ENCODE assay signal across 8 cellular contexts in the genomic region with DNA sequence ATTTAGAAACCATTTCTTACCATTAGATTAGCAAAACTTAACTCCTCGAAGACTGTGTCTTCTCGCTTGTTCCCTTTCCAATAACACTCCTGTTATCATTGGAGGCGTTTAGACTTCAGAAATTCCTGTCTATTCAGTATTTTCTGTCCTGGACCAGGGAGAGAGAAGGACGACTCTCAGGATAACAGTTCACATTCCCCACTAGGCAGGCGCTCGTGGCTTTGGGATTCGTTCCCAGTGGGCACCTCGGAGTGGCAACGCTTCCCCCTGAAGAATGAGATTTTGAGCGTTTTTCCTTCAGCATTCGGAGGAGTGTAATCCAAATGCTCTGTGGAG. TPM values are rescaled to one million over a fixed set of nuclear protein-coding genes. Genes with fewer than 3 reads are reported as not detected.
DNase-seq lines count a peak whose midpoint lies in the region; ATAC-seq and TF ChIP-seq lines count a peak whose summit lies in the region.

No MANE protein-coding gene starts in this region.

- H3K4me3 Mint-ChIP-seq in HFFc6, result peak overlapping the region; percentile 98
- H3K4me3 Mint-ChIP-seq in activated naive CD8-positive, alpha-beta T cell treated with anti-CD3 and anti-CD28 coated beads, Interleukin-2, amount 50 U/mL, for 24 hours, result peak overlapping the region; percentile 100

- no peaks in the 10 kb centered on the region for H3K27me3 Mint-ChIP-seq in HFFc6 (ENCODE audit: insufficient read depth)
- H3K27me3 Mint-ChIP-seq in activated naive CD8-positive, alpha-beta T cell treated with anti-CD3 and anti-CD28 coated beads, Interleukin-2, amount 50 U/mL, for 24 hours, result no peaks in the 10 kb centered on the region

- intact Hi-C loops in lower leg skin (cut with DNase I; ENCODE audit: low total_unique reads), result no loop called here
- intact Hi-C loops in uterus (cut with DNase I; ENCODE audit: low total_unique reads), result no loop called here

- no peak for TF ChIP-seq CTCF in C4-2B (conservative IDR thresholded peaks at IDR 0.05)
- TF ChIP-seq CTCF in HFFc6 (IDR thresholded peaks at IDR 0.05), result no peak
- no peak for TF ChIP-seq CTCF in lower leg skin (IDR thresholded peaks at IDR 0.05)
- TF ChIP-seq CTCF in uterus (IDR thresholded peaks at IDR 0.05), result no peak

- H3K4me3 ChIP-seq in lower leg skin (ENCODE audit: low read depth, poor library complexity, severe bottlenecking) (peak overlapping the region; percentile 50), uterus (peak overlapping the region; percentile 67 to 83)

- no peaks in the 10 kb centered on the region for H3K36me3 ChIP-seq in uterus

- peaks cover 39% of the 10 kb centered on the region for H3K36me3 Mint-ChIP-seq in HFFc6 (ENCODE audit: low read depth)
- peaks cover 50% of the 10 kb centered on the region for H3K36me3 Mint-ChIP-seq in activated naive CD8-positive, alpha-beta T cell treated with anti-CD3 and anti-CD28 coated beads, Interleukin-2, amount 50 U/mL, for 24 hours (ENCODE audit: low read depth)

- H3K27ac Mint-ChIP-seq in HFFc6, result peak overlapping the region; percentile 96
- peak overlapping the region; percentile 97 for H3K27ac Mint-ChIP-seq in activated naive CD8-positive, alpha-beta T cell treated with anti-CD3 and anti-CD28 coated beads, Interleukin-2, amount 50 U/mL, for 24 hours

- H3K9me3 Mint-ChIP-seq in HFFc6, result peaks cover 34% of the 10 kb centered on the region
- H3K9me3 Mint-ChIP-seq in activated naive CD8-positive, alpha-beta T cell treated with anti-CD3 and anti-CD28 coated beads, Interleukin-2, amount 50 U/mL, for 24 hours, result peaks cover 26% of the 10 kb centered on the region

- H3K27me3 ChIP-seq in uterus, result no peaks in the 10 kb centered on the region

- peaks cover 0 to 27% of the 10 kb centered on the region in 2 donors for H3K9me3 ChIP-seq in uterus

- WGBS in lower leg skin, 2 donors, result 0 to 1% methylated on average over 11 of the region's 11 CpGs

- DNase-seq in HFFc6 (no peak), lower leg skin (ENCODE audit: low spot score in 2 of 2) (no peak), uterus (no peak), SK-N-DZ (ENCODE audit: low spot score) (no peak), AG08395 (ENCODE audit: low spot score) (no peak), GOT3 (lab: John Stamatoyannopoulos, UW) (no peak)
- no peak for DNase-seq in activated naive CD8-positive, alpha-beta T cell treated with anti-CD3 and anti-CD28 coated beads, Interleukin-2, amount 50 U/mL, for 24 hours

- H3K4me1 ChIP-seq in uterus, result no peaks in the 10 kb centered on the region

- peaks cover 26% of the 10 kb centered on the region for H3K4me1 Mint-ChIP-seq in HFFc6 (ENCODE audit: low read depth)
- peaks cover 31% of the 10 kb centered on the region for H3K4me1 Mint-ChIP-seq in activated naive CD8-positive, alpha-beta T cell treated with anti-CD3 and anti-CD28 coated beads, Interleukin-2, amount 50 U/mL, for 24 hours

- H3K27ac ChIP-seq in C4-2B (peak overlapping the region; percentile 59; the same call in 1 of the 2 replicates), uterus (peak overlapping the region in 1 of 2 donors; percentile 65)

- no peak for ATAC-seq in activated naive CD8-positive, alpha-beta T cell treated with anti-CD3 and anti-CD28 coated beads, Interleukin-2, amount 50 U/mL, for 24 hours

- no peak for TF ChIP-seq POLR2A in lower leg skin (IDR thresholded peaks at IDR 0.05)
- peak in 1 of 2 donors; percentile 12 for TF ChIP-seq POLR2A in uterus (IDR thresholded peaks at IDR 0.05)

RNA-seq across cellular contexts. Expression of gene ZNF225, which starts 0.4 kb away (rescaled TPM):
- 1 to 10 TPM; 3.5 to 5.5 (median 4.0) TPM for total RNA-seq in HFFc6 (2021; fragmentation: NEBNext Ultra II Directional; extraction: Animal tissue kit (Norgen Biotek cat#: 25700))
- 1 to 10 TPM; 1.5 to 3.3 (median 2.4) TPM for total RNA-seq in lower leg skin
- total RNA-seq in uterus, result 10 to 100 TPM in 1 of 4 donors, 1 to 10 TPM in 2, under 1 TPM in 1; 0.29 to 18.5 (median 4.9) TPM
- polyA plus RNA-seq in SK-N-DZ (2014; cell fraction: cytosol; rRNA removed), result 1.4 and 2.0 TPM in 2 replicates
- 1.8 and 4.9 TPM in 2 replicates for polyA plus RNA-seq in SK-N-DZ (2014; cell fraction: nucleus; rRNA removed)

RNA-seq across cellular contexts. Expression of gene ZNF224, which starts 18.6 kb away (rescaled TPM):
- 10 to 100 TPM in 5 of 6 experiments, 1 to 10 TPM in 1; 8.5 to 11.8 (median 10.8) TPM for total RNA-seq in HFFc6 (2021; fragmentation: NEBNext Ultra II Directional; extraction: Animal tissue kit (Norgen Biotek cat#: 25700))
- total RNA-seq in lower leg skin (10 to 100 TPM; 12.5 to 27.1 (median 20.3) TPM), uterus (10 to 100 TPM in 3 of 4 donors, 1 to 10 TPM in 1; 7.4 to 59.7 (median 37.1) TPM)
- polyA plus RNA-seq in SK-N-DZ (2014; cell fraction: cytosol; rRNA removed), result 12.7 and 17.9 TPM in 2 replicates
- 26.5 and 27.7 TPM in 2 replicates for polyA plus RNA-seq in SK-N-DZ (2014; cell fraction: nucleus; rRNA removed)

RNA-seq across cellular contexts. Expression of gene ZNF234, which starts 28.6 kb away (rescaled TPM):
- total RNA-seq in HFFc6 (2021; fragmentation: NEBNext Ultra II Directional; extraction: Animal tissue kit (Norgen Biotek cat#: 25700)), result 1 to 10 TPM; 4.8 to 7.2 (median 6.8) TPM
- total RNA-seq in lower leg skin (1 to 10 TPM; 5.8 to 8.3 (median 7.1) TPM), uterus (10 to 100 TPM in 2 of 4 donors, 1 to 10 TPM in 2; 3.6 to 24.4 (median 10.8) TPM)
- polyA plus RNA-seq in SK-N-DZ (2014; cell fraction: cytosol; rRNA removed), result 4.8 and 6.6 TPM in 2 replicates
- 7.6 and 8.7 TPM in 2 replicates for polyA plus RNA-seq in SK-N-DZ (2014; cell fraction: nucleus; rRNA removed)

RNA-seq across cellular contexts. Expression of gene ZNF284, which starts 40.8 kb away (rescaled TPM):
- 1 to 10 TPM; 1.6 to 2.7 (median 2.4) TPM for total RNA-seq in HFFc6 (2021; fragmentation: NEBNext Ultra II Directional; extraction: Animal tissue kit (Norgen Biotek cat#: 25700))
- total RNA-seq in lower leg skin, result 1 to 10 TPM; 2.6 to 3.4 (median 3.0) TPM
- 1 to 10 TPM in 2 of 4 donors, under 1 TPM in 2; under 0.01 to 6.3 (median 1.8) TPM for total RNA-seq in uterus
- polyA plus RNA-seq in SK-N-DZ (2014; cell fraction: cytosol; rRNA removed), result 2.7 and 3.9 TPM in 2 replicates
- polyA plus RNA-seq in SK-N-DZ (2014; cell fraction: nucleus; rRNA removed), result 2.3 TPM in 2 replicates

RNA-seq across cellular contexts. Expression of gene ZNF226, which starts 52.1 kb away (rescaled TPM):
- total RNA-seq in HFFc6 (2021; fragmentation: NEBNext Ultra II Directional; extraction: Animal tissue kit (Norgen Biotek cat#: 25700)), result 10 to 100 TPM; 20.8 to 25.7 (median 22.6) TPM
- total RNA-seq in lower leg skin (10 to 100 TPM; 13.4 to 30.4 (median 19.8) TPM), uterus (10 to 100 TPM in 3 of 4 donors, 1 to 10 TPM in 1; 6.8 to 46.3 (median 21.4) TPM)
- 7.2 and 8.6 TPM in 2 replicates for polyA plus RNA-seq in SK-N-DZ (2014; cell fraction: cytosol; rRNA removed)
- polyA plus RNA-seq in SK-N-DZ (2014; cell fraction: nucleus; rRNA removed), result 15.4 and 16.9 TPM in 2 replicates
